Comparison of ENCODE assay signal across 8 cellular contexts in genomic region chr4:59553063-59553738, GRCh38.
DNase-seq lines count a peak whose midpoint lies in the region; ATAC-seq and TF ChIP-seq lines count a peak whose summit lies in the region.

No MANE protein-coding gene starts in this region.

- no peak overlapping the region for H3K27ac Mint-ChIP-seq in GM23338

- H3K9me3 Mint-ChIP-seq in GM23338: no peaks in the 10 kb centered on the region; the same call in 1 of the 3 replicates

- no peaks in the 10 kb centered on the region for H3K4me1 ChIP-seq in ascending aorta
- no peaks in the 10 kb centered on the region for H3K4me1 ChIP-seq in skeletal muscle tissue (ENCODE audit: control insufficient read depth in 3 of 3, insufficient read depth in 3 of 3, low read length in 3 of 3)
- H3K4me1 ChIP-seq in GM23338 (ENCODE audit: insufficient read depth): no peaks in the 10 kb centered on the region

- H3F3A ChIP-seq in GM23338 (replicated peaks; ENCODE audit: low read depth): no peaks in the 10 kb centered on the region

- no peak overlapping the region for H3K4me2 ChIP-seq in GM23338

- no peak overlapping the region for H3K9ac ChIP-seq in skeletal muscle tissue (ENCODE audit: low read depth in 1 of 3, low read length in 3 of 3)

- H3K4me3 ChIP-seq in ascending aorta (peak overlapping the region; percentile 31 to 51), skeletal muscle tissue (ENCODE audit: low read length in 3 of 3) (peak overlapping the region in 2 of 3 donors; percentile 2 to 38), GM23338 (no peak overlapping the region)

- no peaks in the 10 kb centered on the region for H3K27me3 Mint-ChIP-seq in GM23338 (ENCODE audit: insufficient read depth, low read depth, poor library complexity)

- no peaks in the 10 kb centered on the region for H3K9me2 ChIP-seq in GM23338 (ENCODE audit: insufficient read depth)

- H3K27me3 ChIP-seq in ascending aorta (no peaks in the 10 kb centered on the region), skeletal muscle tissue (ENCODE audit: control insufficient read depth in 3 of 3, insufficient read depth in 3 of 3, low read length in 3 of 3) (no peaks in the 10 kb centered on the region), GM23338 (ENCODE audit: insufficient read depth) (no peaks in the 10 kb centered on the region)

- no peaks in the 10 kb centered on the region for H3K36me3 Mint-ChIP-seq in GM23338 (ENCODE audit: low read depth)

- H3K4me1 Mint-ChIP-seq in GM23338: no peaks in the 10 kb centered on the region

- no peaks in the 10 kb centered on the region for H4K20me1 ChIP-seq in GM23338 (replicated peaks; ENCODE audit: insufficient read depth)

- H3K27ac ChIP-seq in ascending aorta (no peak overlapping the region), skeletal muscle tissue (ENCODE audit: low read depth, low read length) (no peak overlapping the region), GM23338 (ENCODE audit: low read depth) (no peak overlapping the region)

- peak; percentile 87 for ATAC-seq in GM19455 (IDR thresholded peaks at IDR 0.05; ENCODE audit: unreplicated experiment)
- ATAC-seq in HG03558 (IDR thresholded peaks at IDR 0.05; ENCODE audit: extremely low read depth, unreplicated experiment): peak; percentile 93
- ATAC-seq in GM23338: no peak

- H3K79me2 ChIP-seq in GM23338 (replicated peaks; ENCODE audit: insufficient read depth): no peaks in the 10 kb centered on the region

- TF ChIP-seq CTCF in ascending aorta (IDR thresholded peaks at IDR 0.05) (no peak), GM23338 (conservative IDR thresholded peaks at IDR 0.05; ENCODE audit: low read depth in 2 of 2) (no peak)

- no peak overlapping the region for H3K4me3 Mint-ChIP-seq in GM23338

- no peak overlapping the region for H2AFZ ChIP-seq in GM23338

- no peaks in the 10 kb centered on the region for H3K36me3 ChIP-seq in ascending aorta
- no peaks in the 10 kb centered on the region for H3K36me3 ChIP-seq in skeletal muscle tissue (ENCODE audit: control insufficient read depth in 3 of 3, insufficient read depth in 3 of 3, low read length in 3 of 3)
- H3K36me3 ChIP-seq in GM23338 (ENCODE audit: insufficient read depth): no peaks in the 10 kb centered on the region

- H3K9me3 ChIP-seq in ascending aorta (no peaks in the 10 kb centered on the region), skeletal muscle tissue (ENCODE audit: control insufficient read depth in 3 of 3, low read length in 3 of 3) (no peaks in the 10 kb centered on the region)

- DNase-seq in AG20443 (ENCODE audit: low spot score) (peak; percentile 23), ascending aorta (ENCODE audit: low spot score in 2 of 2) (no peak), NCI-H345 (lab: John Stamatoyannopoulos, UW) (no peak), GM23338 (ENCODE audit: low spot score) (no peak), C1 segment of cervical spinal cord (lab: John Stamatoyannopoulos, UW) (no peak)

- intact Hi-C loops in ascending aorta (cut with DNase I): no loop called here

TF ChIP-seq in GM23338, 12 proteins besides CTCF, POLR2A, EP300 and RAD21 (continues in another document):
- no peak for TF ChIP-seq ZNF114 (CRISPR knock-in tag; IDR thresholded peaks at IDR 0.05)
- no peak for TF ChIP-seq ZNF331 (CRISPR knock-in tag; IDR thresholded peaks at IDR 0.05; ENCODE audit: low read depth)
- TF ChIP-seq, protein P1, sequence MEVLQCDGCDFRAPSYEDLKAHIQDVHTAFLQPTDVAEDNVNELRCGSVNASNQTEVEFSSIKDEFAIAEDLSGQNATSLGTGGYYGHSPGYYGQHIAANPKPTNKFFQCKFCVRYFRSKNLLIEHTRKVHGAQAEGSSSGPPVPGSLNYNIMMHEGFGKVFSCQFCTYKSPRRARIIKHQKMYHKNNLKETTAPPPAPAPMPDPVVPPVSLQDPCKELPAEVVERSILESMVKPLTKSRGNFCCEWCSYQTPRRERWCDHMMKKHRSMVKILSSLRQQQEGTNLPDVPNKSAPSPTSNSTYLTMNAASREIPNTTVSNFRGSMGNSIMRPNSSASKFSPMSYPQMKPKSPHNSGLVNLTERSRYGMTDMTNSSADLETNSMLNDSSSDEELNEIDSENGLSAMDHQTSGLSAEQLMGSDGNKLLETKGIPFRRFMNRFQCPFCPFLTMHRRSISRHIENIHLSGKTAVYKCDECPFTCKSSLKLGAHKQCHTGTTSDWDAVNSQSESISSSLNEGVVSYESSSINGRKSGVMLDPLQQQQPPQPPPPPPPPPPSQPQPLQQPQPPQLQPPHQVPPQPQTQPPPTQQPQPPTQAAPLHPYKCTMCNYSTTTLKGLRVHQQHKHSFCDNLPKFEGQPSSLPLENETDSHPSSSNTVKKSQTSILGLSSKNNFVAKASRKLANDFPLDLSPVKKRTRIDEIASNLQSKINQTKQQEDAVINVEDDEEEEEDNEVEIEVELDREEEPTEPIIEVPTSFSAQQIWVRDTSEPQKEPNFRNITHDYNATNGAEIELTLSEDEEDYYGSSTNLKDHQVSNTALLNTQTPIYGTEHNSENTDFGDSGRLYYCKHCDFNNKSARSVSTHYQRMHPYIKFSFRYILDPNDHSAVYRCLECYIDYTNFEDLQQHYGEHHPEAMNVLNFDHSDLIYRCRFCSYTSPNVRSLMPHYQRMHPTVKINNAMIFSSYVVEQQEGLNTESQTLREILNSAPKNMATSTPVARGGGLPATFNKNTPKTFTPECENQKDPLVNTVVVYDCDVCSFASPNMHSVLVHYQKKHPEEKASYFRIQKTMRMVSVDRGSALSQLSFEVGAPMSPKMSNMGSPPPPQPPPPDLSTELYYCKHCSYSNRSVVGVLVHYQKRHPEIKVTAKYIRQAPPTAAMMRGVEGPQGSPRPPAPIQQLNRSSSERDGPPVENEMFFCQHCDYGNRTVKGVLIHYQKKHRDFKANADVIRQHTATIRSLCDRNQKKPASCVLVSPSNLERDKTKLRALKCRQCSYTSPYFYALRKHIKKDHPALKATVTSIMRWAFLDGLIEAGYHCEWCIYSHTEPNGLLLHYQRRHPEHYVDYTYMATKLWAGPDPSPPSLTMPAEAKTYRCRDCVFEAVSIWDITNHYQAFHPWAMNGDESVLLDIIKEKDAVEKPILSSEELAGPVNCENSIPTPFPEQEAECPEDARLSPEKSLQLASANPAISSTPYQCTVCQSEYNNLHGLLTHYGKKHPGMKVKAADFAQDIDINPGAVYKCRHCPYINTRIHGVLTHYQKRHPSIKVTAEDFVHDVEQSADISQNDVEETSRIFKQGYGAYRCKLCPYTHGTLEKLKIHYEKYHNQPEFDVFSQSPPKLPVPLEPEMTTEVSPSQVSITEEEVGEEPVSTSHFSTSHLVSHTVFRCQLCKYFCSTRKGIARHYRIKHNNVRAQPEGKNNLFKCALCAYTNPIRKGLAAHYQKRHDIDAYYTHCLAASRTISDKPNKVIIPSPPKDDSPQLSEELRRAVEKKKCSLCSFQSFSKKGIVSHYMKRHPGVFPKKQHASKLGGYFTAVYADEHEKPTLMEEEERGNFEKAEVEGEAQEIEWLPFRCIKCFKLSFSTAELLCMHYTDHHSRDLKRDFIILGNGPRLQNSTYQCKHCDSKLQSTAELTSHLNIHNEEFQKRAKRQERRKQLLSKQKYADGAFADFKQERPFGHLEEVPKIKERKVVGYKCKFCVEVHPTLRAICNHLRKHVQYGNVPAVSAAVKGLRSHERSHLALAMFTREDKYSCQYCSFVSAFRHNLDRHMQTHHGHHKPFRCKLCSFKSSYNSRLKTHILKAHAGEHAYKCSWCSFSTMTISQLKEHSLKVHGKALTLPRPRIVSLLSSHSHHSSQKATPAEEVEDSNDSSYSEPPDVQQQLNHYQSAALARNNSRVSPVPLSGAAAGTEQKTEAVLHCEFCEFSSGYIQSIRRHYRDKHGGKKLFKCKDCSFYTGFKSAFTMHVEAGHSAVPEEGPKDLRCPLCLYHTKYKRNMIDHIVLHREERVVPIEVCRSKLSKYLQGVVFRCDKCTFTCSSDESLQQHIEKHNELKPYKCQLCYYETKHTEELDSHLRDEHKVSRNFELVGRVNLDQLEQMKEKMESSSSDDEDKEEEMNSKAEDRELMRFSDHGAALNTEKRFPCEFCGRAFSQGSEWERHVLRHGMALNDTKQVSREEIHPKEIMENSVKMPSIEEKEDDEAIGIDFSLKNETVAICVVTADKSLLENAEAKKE (CRISPR knock-in tag; IDR thresholded peaks at IDR 0.05): no peak
- TF ChIP-seq POLR2AphosphoS5 (IDR thresholded peaks at IDR 0.05; ENCODE audit: low read depth): no peak
- no peak for TF ChIP-seq EZH2phosphoT487 (IDR thresholded peaks at IDR 0.05; ENCODE audit: unreplicated experiment)
- no peak for TF ChIP-seq NANOG (IDR thresholded peaks at IDR 0.05; ENCODE audit: borderline replicate concordance)
- TF ChIP-seq, protein P2, sequence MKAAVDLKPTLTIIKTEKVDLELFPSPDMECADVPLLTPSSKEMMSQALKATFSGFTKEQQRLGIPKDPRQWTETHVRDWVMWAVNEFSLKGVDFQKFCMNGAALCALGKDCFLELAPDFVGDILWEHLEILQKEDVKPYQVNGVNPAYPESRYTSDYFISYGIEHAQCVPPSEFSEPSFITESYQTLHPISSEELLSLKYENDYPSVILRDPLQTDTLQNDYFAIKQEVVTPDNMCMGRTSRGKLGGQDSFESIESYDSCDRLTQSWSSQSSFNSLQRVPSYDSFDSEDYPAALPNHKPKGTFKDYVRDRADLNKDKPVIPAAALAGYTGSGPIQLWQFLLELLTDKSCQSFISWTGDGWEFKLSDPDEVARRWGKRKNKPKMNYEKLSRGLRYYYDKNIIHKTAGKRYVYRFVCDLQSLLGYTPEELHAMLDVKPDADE (IDR thresholded peaks at IDR 0.05): no peak
